ENCODE assay signal across 14 cellular contexts in the genomic region with DNA sequence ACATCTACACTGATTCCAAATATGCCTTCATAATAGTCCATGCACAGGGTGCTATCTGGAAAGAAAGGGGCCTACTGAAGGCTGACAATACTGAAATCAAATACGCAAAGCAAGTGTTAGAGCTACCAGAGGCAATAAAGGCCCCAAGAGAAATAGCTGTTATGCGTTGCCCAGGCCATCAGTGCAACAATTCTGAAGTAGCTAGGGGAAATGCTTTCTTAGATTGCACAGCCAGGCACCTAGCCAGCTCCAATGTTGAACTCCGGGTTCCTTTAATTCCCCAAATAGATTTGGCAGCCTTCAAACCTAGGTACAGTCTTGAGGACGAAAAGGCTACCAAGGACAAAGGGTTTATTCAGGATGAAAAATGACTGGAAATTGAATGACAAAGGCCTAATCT. TPM values are rescaled to one million over a fixed set of nuclear protein-coding genes. Genes with fewer than 3 reads are reported as not detected.
DNase-seq lines count a peak whose midpoint lies in the region; ATAC-seq, FAIRE-seq and TF ChIP-seq lines count a peak whose summit lies in the region.
"Had no signal": no experiment of that assay in that cellular context is flagged by ENCODE, and none has a peak within 500 bp of the region (broad histone marks: within the 10 kb centered on the region; RNA-seq: fewer than 3 reads in every experiment).

No MANE protein-coding gene starts in this region.

- no peaks in the 10 kb centered on the region for H4K20me1 ChIP-seq in HepG2 (ENCODE audit: insufficient read depth, low read length)

- H3K4me1 Mint-ChIP-seq in nephron: peaks cover 75% of the 10 kb centered on the region
- H3K4me1 Mint-ChIP-seq: CD4-positive, CD25-positive, alpha-beta regulatory T cell; CD8-positive, alpha-beta memory T cell had no signal

- TF ChIP-seq EP300 in HepG2 (IDR thresholded peaks at IDR 0.05; ENCODE audit: low read depth in 2 of 2, low read length in 2 of 2) (no peak), HepG2 (CRISPR knock-in tag; IDR thresholded peaks at IDR 0.05; ENCODE audit: borderline replicate concordance) (no peak), suprapubic skin (IDR thresholded peaks at IDR 0.05) (no peak)

- no peak overlapping the region for H3K9ac ChIP-seq in HepG2 (ENCODE audit: insufficient read depth, low read depth, low read length)

- no peak for FAIRE-seq in HepG2 (lab: Jason Lieb, UNC)
- FAIRE-seq: A204.1 had no signal

- H3K4me3 ChIP-seq in heart left ventricle (no peak overlapping the region), HepG2 (replicated peaks in 1 of 3; ENCODE audit: insufficient read depth in 1 of 3, low read depth in 2 of 3, low read length in 3 of 3) (peak overlapping the region in 1 of 3 experiments; percentile 31; a peak in 1 of 6 replicates), suprapubic skin (no peak overlapping the region)
- H3K4me3 ChIP-seq: GM12878 had no signal

- no peak for TF ChIP-seq CTCF in heart left ventricle (IDR thresholded peaks at IDR 0.05)
- no peak for TF ChIP-seq CTCF in HepG2 (CRISPR knock-in tag; IDR thresholded peaks at IDR 0.05)
- no peak for TF ChIP-seq CTCF in nephron (IDR thresholded peaks at IDR 0.05; ENCODE audit: unreplicated experiment in 3 of 3)
- no peak for TF ChIP-seq CTCF in suprapubic skin (IDR thresholded peaks at IDR 0.05)

- intact Hi-C loops in heart left ventricle (cut with DNase I) (no loop called here), Right ventricle myocardium inferior (cut with DNase I) (no loop called here), HepG2 (cut with micrococcal nuclease; ENCODE audit: unreplicated experiment) (loop anchor here (1.0 to 5.0 kb wide), 4 partner anchors 19 to 158 kb away; no protein-coding TSS in a partner anchor)

- no peak overlapping the region for H3K27ac ChIP-seq in heart left ventricle
- peak overlapping the region; percentile 66 for H3K27ac ChIP-seq in HepG2 (ENCODE audit: extremely low read length, insufficient read depth, low read length)
- H3K27ac ChIP-seq in suprapubic skin: no peak overlapping the region

- no peaks in the 10 kb centered on the region for H3K27me3 Mint-ChIP-seq in nephron (ENCODE audit: low read depth)
- H3K27me3 Mint-ChIP-seq: CD4-positive, CD25-positive, alpha-beta regulatory T cell; CD8-positive, alpha-beta memory T cell had no signal

- POLR2A ChIA-PET in HepG2 (lab: Yijun Ruan, JAX): interaction anchor here (0.9 to 4.2 kb wide), 2 partner anchors 17 to 158 kb away, joined by 3 to 23 read pairs; a partner anchor contains a TSS

- peak overlapping the region; percentile 65 for H3K4me2 ChIP-seq in HepG2 (ENCODE audit: low read depth, low read length)

- H3K27me3 ChIP-seq in heart left ventricle: no peaks in the 10 kb centered on the region
- H3K27me3 ChIP-seq in HepG2 (ENCODE audit: control insufficient read depth in 1 of 2, insufficient read depth in 2 of 2, low read length in 2 of 2): no peaks in the 10 kb centered on the region; a peak in 1 of 5 replicates
- H3K27me3 ChIP-seq in suprapubic skin: no peaks in the 10 kb centered on the region

- in situ Hi-C loops in HepG2 (cut with HindIII; ENCODE audit: extremely low pct_ligation_motif_present, low pct_unique_long_range_greater_than_20kb): loop anchor here (5.0 kb wide), 1 partner anchor 160 kb away; no protein-coding TSS in a partner anchor

- no peak overlapping the region for H2AFZ ChIP-seq in HepG2 (ENCODE audit: low read length)

- DNase-seq in heart left ventricle (no peak), Right ventricle myocardium inferior (ENCODE audit: missing footprints) (no peak), HepG2 (ENCODE audit: low spot score) (no peak), NCI-H774 (lab: John Stamatoyannopoulos, UW) (no peak), suprapubic skin (ENCODE audit: low spot score in 2 of 2) (no peak), NCI-H1105 treated with DMSO at 0.1 percent for 48 hours (lab: John Stamatoyannopoulos, UW) (no peak)
- DNase-seq: DMS 273 treated with DMSO at 0.1 percent for 48 hours, GOT3 had no signal

- no peak for TF ChIP-seq RAD21 in HepG2 (CRISPR knock-in tag; IDR thresholded peaks at IDR 0.05)

- H3K79me2 ChIP-seq in HepG2 (ENCODE audit: insufficient read depth, low read length): no peaks in the 10 kb centered on the region

- ATAC-seq in heart left ventricle (peak in 3 of 4 donors; percentile 22 to 43 (median 32)), Right ventricle myocardium inferior (no peak), HepG2 (no peak)

- H3K4me1 ChIP-seq in heart left ventricle (peaks cover 0 to 16% (median 4%) of the 10 kb centered on the region in 12 donors), HepG2 (ENCODE audit: insufficient read depth, low read length) (peaks cover 41% of the 10 kb centered on the region), suprapubic skin (peaks cover 12% of the 10 kb centered on the region)

- H3K9me3 ChIP-seq in heart left ventricle (no peaks in the 10 kb centered on the region), HepG2 (ENCODE audit: low read length) (no peaks in the 10 kb centered on the region), suprapubic skin (no peaks in the 10 kb centered on the region)
- H3K9me3 ChIP-seq: BE2C had no signal

- 38 to 40% (median 40%) methylated on average over 4 of the region's 4 CpGs for WGBS in heart left ventricle, 4 donors
- 69% methylated on average over 4 of the region's 4 CpGs for WGBS in HepG2 (ENCODE audit: low lambda C conversion rate)
- WGBS in suprapubic skin: 85% methylated on average over 4 of the region's 4 CpGs

- CTCF ChIA-PET in HepG2 (lab: Yijun Ruan, JAX; ENCODE audit: low intra/inter-chr PET ratio, low total read pairs): interaction anchor here (2.2 kb wide), 1 partner anchor 159 kb away, joined by 15 read pairs; no protein-coding TSS in a partner anchor

- peaks cover 2% of the 10 kb centered on the region for H3K9me3 Mint-ChIP-seq in nephron
- H3K9me3 Mint-ChIP-seq: CD8-positive, alpha-beta memory T cell had no signal

- no peak overlapping the region for H3K4me3 Mint-ChIP-seq in nephron
- H3K4me3 Mint-ChIP-seq: CD4-positive, CD25-positive, alpha-beta regulatory T cell; CD8-positive, alpha-beta memory T cell had no signal

- no peaks in the 10 kb centered on the region for H3K36me3 Mint-ChIP-seq in nephron (ENCODE audit: low read depth)
- H3K36me3 Mint-ChIP-seq: CD4-positive, CD25-positive, alpha-beta regulatory T cell; CD8-positive, alpha-beta memory T cell had no signal

- BruUV-seq in HepG2 (replicated peaks; lab: Mats Ljungman, UMichigan): no TSS peak

- TF ChIP-seq POLR2A in heart left ventricle (IDR thresholded peaks at IDR 0.05) (no peak), HepG2 (IDR thresholded peaks at IDR 0.05; ENCODE audit: insufficient read depth in 1 of 2, low read depth in 2 of 2, low read length in 2 of 2) (no peak), suprapubic skin (IDR thresholded peaks at IDR 0.05) (no peak)

- peak overlapping the region in 2 of 3 experiments; percentile 37 to 66 for H3K27ac Mint-ChIP-seq in nephron
- H3K27ac Mint-ChIP-seq: CD4-positive, CD25-positive, alpha-beta regulatory T cell had no signal

- H3K36me3 ChIP-seq in heart left ventricle (no peaks in the 10 kb centered on the region), HepG2 (replicated peaks in 1 of 2; ENCODE audit: control insufficient read depth in 1 of 2, insufficient read depth in 2 of 2, low read length in 2 of 2) (no peaks in the 10 kb centered on the region), suprapubic skin (no peaks in the 10 kb centered on the region)
- H3K36me3 ChIP-seq: BE2C had no signal

TF ChIP-seq in HepG2, 621 proteins besides CTCF, POLR2A, EP300 and RAD21 (continues in another document):
- TF ChIP-seq, protein P1, sequence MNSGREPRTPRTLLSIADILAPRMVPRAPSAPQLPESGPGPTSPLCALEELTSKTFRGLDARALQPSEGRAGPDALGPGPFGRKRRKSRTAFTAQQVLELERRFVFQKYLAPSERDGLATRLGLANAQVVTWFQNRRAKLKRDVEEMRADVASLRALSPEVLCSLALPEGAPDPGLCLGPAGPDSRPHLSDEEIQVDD (CRISPR knock-in tag; IDR thresholded peaks at IDR 0.05; ENCODE audit: borderline replicate concordance): no peak
- no peak for TF ChIP-seq HCFC1 (IDR thresholded peaks at IDR 0.05; ENCODE audit: low read depth, low read length)
- TF ChIP-seq ZNF605 (CRISPR knock-in tag; IDR thresholded peaks at IDR 0.05): peak; percentile 14; the same call in 1 of the 2 replicates
- TF ChIP-seq SETDB1 (CRISPR knock-in tag; IDR thresholded peaks at IDR 0.05; ENCODE audit: borderline replicate concordance): 0 out of 2 replicates have a peak, but pooled peaks have one; percentile 24
- 0 out of 2 replicates have a peak, but pooled peaks have one; percentile 67 for TF ChIP-seq CC2D1A (CRISPR knock-in tag; IDR thresholded peaks at IDR 0.05)

RNA-seq across cellular contexts. Expression of a gene that starts 17.4 kb away (rescaled TPM):
- total RNA-seq in heart left ventricle: 10 to 100 TPM in 4 of 9 donors, 1 to 10 TPM in 5; 7.4 to 32.7 (median 9.3) TPM
- polyA plus RNA-seq in heart left ventricle: 10 to 100 TPM in 1 of 2 donors, 1 to 10 TPM in 1; 5.9 to 16.3 TPM
- 10.0 TPM for total RNA-seq in Right ventricle myocardium inferior
- total RNA-seq in HepG2 (2016; rRNA removed; fragmentation: Illumina TruSeq; extraction: Trizol): 126 and 170 TPM in 2 replicates
- 73.6 and 81.4 TPM in 2 replicates for total RNA-seq in HepG2 (2016; cell fraction: cytosol; rRNA removed; fragmentation: Illumina TruSeq; extraction: Trizol; ENCODE audit: low read depth)
- total RNA-seq in HepG2 (2016; cell fraction: insoluble cytoplasmic fraction; rRNA removed; fragmentation: Illumina TruSeq; extraction: Trizol): 127 and 163 TPM in 2 replicates
- 33.8 and 41.6 TPM in 2 replicates for total RNA-seq in HepG2 (2016; cell fraction: membrane; rRNA removed; fragmentation: Illumina TruSeq; extraction: Trizol)
- 77.5 and 82.3 TPM in 2 replicates for total RNA-seq in HepG2 (2016; cell fraction: nucleus; rRNA removed; fragmentation: Illumina TruSeq; extraction: Trizol)
- polyA plus RNA-seq in HepG2 (2011; rRNA removed): 71.9 and 105 TPM in 2 replicates
- 84.4 and 86.8 TPM in 2 replicates for polyA plus RNA-seq in HepG2 (2011; cell fraction: cytosol; rRNA removed)
- 50.7 and 63.9 TPM in 2 replicates for polyA plus RNA-seq in HepG2 (2011; cell fraction: nucleus; rRNA removed)
- 64.1 and 73.2 TPM in 2 replicates for polyA plus RNA-seq in HepG2 (2012)
- polyA plus RNA-seq in HepG2 (2016; cell fraction: cytosol; fragmentation: Illumina TruSeq; extraction: Trizol; ENCODE audit: low read depth): 4.8 and 5.5 TPM in 2 replicates
- 147 and 149 TPM in 2 replicates for polyA plus RNA-seq in HepG2 (2016; cell fraction: insoluble cytoplasmic fraction; fragmentation: Illumina TruSeq; extraction: Trizol; ENCODE audit: low read depth)
- 9.3 and 13.3 TPM in 2 replicates for polyA plus RNA-seq in HepG2 (2016; cell fraction: membrane; fragmentation: Illumina TruSeq; extraction: Trizol; ENCODE audit: low read depth)
- polyA plus RNA-seq in HepG2 (2016; cell fraction: nucleus; fragmentation: Illumina TruSeq; extraction: Trizol; ENCODE audit: insufficient read depth, low read depth): 67.7 and 74.4 TPM in 2 replicates
- 32.2 and 93.6 TPM in 2 replicates for polyA minus RNA-seq in HepG2 (2011; rRNA and poly(A)+ RNA removed; ENCODE audit: low replicate concordance)
- 53.5 and 55.5 TPM in 2 replicates for polyA minus RNA-seq in HepG2 (2011; cell fraction: cytosol; rRNA and poly(A)+ RNA removed)
- 75.1 and 79.7 TPM in 2 replicates for polyA minus RNA-seq in HepG2 (2011; cell fraction: nucleus; rRNA and poly(A)+ RNA removed)
- 10 to 100 TPM; 44.4 to 58.4 (median 52.0) TPM for total RNA-seq in suprapubic skin

Comparison
In these comparisons a context has a peak if more than half of its experiments do, and no peak if none do; other contexts are left out.
1. ATAC-seq: peak in heart left ventricle (3 of 4); none in Right ventricle myocardium inferior (single experiment) and HepG2 (single experiment).